Comparison of ENCODE assay signal across 18 cellular contexts in the genomic region with DNA sequence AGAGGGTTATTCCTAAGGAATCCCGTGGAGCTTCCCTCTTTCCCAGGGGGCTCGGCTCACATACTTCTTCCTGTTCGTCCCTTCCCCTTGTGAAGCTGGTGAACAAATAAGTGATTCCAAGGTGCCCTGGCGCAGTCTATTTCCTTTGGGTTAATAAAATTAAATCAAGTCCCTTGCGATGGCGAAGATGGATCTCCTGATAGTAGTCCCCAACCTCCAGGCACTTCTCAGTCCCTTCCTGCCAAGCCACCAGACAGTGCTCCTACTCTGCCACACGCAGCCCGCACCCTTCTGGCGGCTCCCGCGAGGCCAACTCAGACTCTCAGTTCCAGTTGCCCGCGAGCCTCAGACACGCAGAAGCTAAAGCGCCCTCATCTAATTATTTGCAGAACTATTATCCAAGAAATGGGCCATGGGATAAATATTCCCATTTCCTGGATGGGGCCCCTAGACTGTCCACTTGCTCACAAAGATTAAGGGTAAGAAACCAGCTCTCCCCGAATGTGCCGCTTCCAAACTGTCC. TPM values are rescaled to one million over a fixed set of nuclear protein-coding genes. Genes with fewer than 3 reads are reported as not detected.
"Had no signal": no experiment of that assay in that cellular context is flagged by ENCODE, and none has a peak within 500 bp of the region (broad histone marks: within the 10 kb centered on the region; RNA-seq: fewer than 3 reads in every experiment).

No MANE protein-coding gene starts in this region.

- H3K4me1 ChIP-seq: pancreas had no signal

- H3K27ac ChIP-seq: esophagus muscularis mucosa, pancreas had no signal

- DNase-seq: activated B cell treated with CpG ODN at 0.5 μM for 24 hours; activated effector memory CD4-positive, alpha-beta T cell treated with anti-CD3 and anti-CD28 coated beads, Interleukin-2, amount 50 U/mL, for 16 hours; activated T-cell treated with anti-CD3 and anti-CD28 coated beads, Interleukin-2, amount 50 U/mL, for 4 hours; amniotic stem cell; cerebellar nuclear complex; dermis blood vessel endothelial cell; kidney; left ventricle myocardium superior; mesenchymal stem cell; pancreas; stimulated activated CD4-positive, alpha-beta T cell treated with anti-CD3 and anti-CD28 coated beads, Interleukin-15, amount 100 ng/mL, for 24 hours; stimulated activated CD4-positive, alpha-beta T cell treated with anti-CD3 and anti-CD28 coated beads, Interleukin-4, amount 100 ng/mL, for 24 hours had no signal

- ATAC-seq: activated naive CD4-positive, alpha-beta T cell treated with anti-CD3 and anti-CD28 coated beads, Interleukin-2, amount 50 U/mL, for 72 hours; activated T-cell treated with anti-CD3 and anti-CD28 coated beads, Interleukin-2, amount 50 U/mL, for 4 hours; left ventricle myocardium superior had no signal

- FAIRE-seq: kidney, pancreas had no signal

- H3K9me3 ChIP-seq: esophagus muscularis mucosa, pancreas had no signal

- H3K4me3 ChIP-seq: esophagus muscularis mucosa, pancreas had no signal

- H3K36me3 ChIP-seq: esophagus muscularis mucosa, pancreas had no signal

RNA-seq across cellular contexts. Expression of a gene that starts 2.4 kb away (rescaled TPM):
- total RNA-seq: activated B cell treated with CpG ODN at 0.5 μM for 24 hours; activated naive CD4-positive, alpha-beta T cell treated with anti-CD3 and anti-CD28 coated beads, Interleukin-2, amount 50 U/mL, for 72 hours; activated T-cell treated with anti-CD3 and anti-CD28 coated beads, Interleukin-2, amount 50 U/mL, for 4 hours; dermis blood vessel endothelial cell; esophagus muscularis mucosa; fibroblast of villous mesenchyme; kidney; left ventricle myocardium superior; pancreas; skeletal muscle tissue; T-helper 1 cell treated with Interleukin-12 subunit alpha and Interleukin-12 subunit beta and Interleukin-4 antibody, amounts not matched to agents 30 ng/mL and 1 ng/mL, for 36 hours; urinary bladder had no signal
- polyA plus RNA-seq: pancreas, urinary bladder had no signal

RNA-seq across cellular contexts. Expression of a gene that starts 20.7 kb away (rescaled TPM):
- total RNA-seq: activated B cell treated with CpG ODN at 0.5 μM for 24 hours; activated naive CD4-positive, alpha-beta T cell treated with anti-CD3 and anti-CD28 coated beads, Interleukin-2, amount 50 U/mL, for 72 hours; activated T-cell treated with anti-CD3 and anti-CD28 coated beads, Interleukin-2, amount 50 U/mL, for 4 hours; dermis blood vessel endothelial cell; kidney; left ventricle myocardium superior; pancreas; T-helper 1 cell treated with Interleukin-12 subunit alpha and Interleukin-12 subunit beta and Interleukin-4 antibody, amounts not matched to agents 30 ng/mL and 1 ng/mL, for 36 hours had no signal
